ENCODE assay signal across 29 cellular contexts in genomic region chr5:29701600-29701999, GRCh38.
"Had no signal": no experiment of that assay in that cellular context is flagged by ENCODE, and none has a peak within 500 bp of the region (broad histone marks: within the 10 kb centered on the region; RNA-seq: fewer than 3 reads in every experiment).

No MANE protein-coding gene starts in this region.

- H3K27ac ChIP-seq: stomach, suprapubic skin, testis, thoracic aorta, thyroid gland, tibial artery, tibial nerve, transverse colon, upper lobe of left lung, upper lobe of right lung, uterus, vagina had no signal

- H3K9me3 Mint-ChIP-seq: type B pancreatic cell had no signal

- ATAC-seq: stimulated activated effector memory CD8-positive, alpha-beta T cell treated with anti-CD3 and anti-CD28 coated beads, Interleukin-12 subunit alpha, Interleukin-12 subunit beta, amount 100 ng/mL, for 72 hours; stimulated activated memory B cell treated with anti-CD40 and anti-IgM and Interleukin-4, amounts not matched to agents 10 μg/mL and 1 μg/mL and 100 μg/mL, for 72 hours; stimulated activated naive B cell treated with anti-CD40 and anti-IgM and Interleukin-4, amounts not matched to agents 10 μg/mL and 1 μg/mL and 100 μg/mL, for 72 hours; stimulated activated naive CD8-positive, alpha-beta T cell treated with anti-CD3 and anti-CD28 coated beads, Interleukin-15, amount 100 ng/mL, for 72 hours; stimulated activated naive CD8-positive, alpha-beta T cell treated with anti-CD3 and anti-CD28 coated beads, Interleukin-15, Interleukin-2, amounts not matched to agents 100 U/mL and 50 U/mL, for 24 hours; upper lobe of right lung had no signal

- H3K4me3 Mint-ChIP-seq: stimulated activated effector memory CD8-positive, alpha-beta T cell treated with anti-CD3 and anti-CD28 coated beads, Interleukin-12 subunit alpha, Interleukin-12 subunit beta, amount 100 ng/mL, for 72 hours; stimulated activated memory B cell treated with anti-CD40 and anti-IgM and Interleukin-4, amounts not matched to agents 10 μg/mL and 1 μg/mL and 100 μg/mL, for 72 hours; stimulated activated naive B cell treated with anti-CD40 and anti-IgM and Interleukin-4, amounts not matched to agents 10 μg/mL and 1 μg/mL and 100 μg/mL, for 72 hours; stimulated activated naive CD8-positive, alpha-beta T cell treated with anti-CD3 and anti-CD28 coated beads, Interleukin-15, amount 100 ng/mL, for 72 hours; stimulated activated naive CD8-positive, alpha-beta T cell treated with anti-CD3 and anti-CD28 coated beads, Interleukin-15, Interleukin-2, amounts not matched to agents 100 ng/mL and 50 ng/mL, for 24 hours; type B pancreatic cell had no signal

- H3K27me3 Mint-ChIP-seq: stimulated activated memory B cell treated with anti-CD40 and anti-IgM and Interleukin-4, amounts not matched to agents 10 μg/mL and 1 μg/mL and 100 μg/mL, for 72 hours; stimulated activated naive B cell treated with anti-CD40 and anti-IgM and Interleukin-4, amounts not matched to agents 10 μg/mL and 1 μg/mL and 100 μg/mL, for 72 hours; stimulated activated naive CD8-positive, alpha-beta T cell treated with anti-CD3 and anti-CD28 coated beads, Interleukin-15, amount 100 ng/mL, for 72 hours; stimulated activated naive CD8-positive, alpha-beta T cell treated with anti-CD3 and anti-CD28 coated beads, Interleukin-15, Interleukin-2, amounts not matched to agents 100 ng/mL and 50 ng/mL, for 24 hours; type B pancreatic cell had no signal

- H3K9me3 ChIP-seq: suprapubic skin, testis, thoracic aorta, thyroid gland, tibial artery, tibial nerve, transverse colon, upper lobe of left lung, upper lobe of right lung, uterus, vagina had no signal

- H3K36me3 Mint-ChIP-seq: stimulated activated effector memory CD8-positive, alpha-beta T cell treated with anti-CD3 and anti-CD28 coated beads, Interleukin-12 subunit alpha, Interleukin-12 subunit beta, amount 100 ng/mL, for 72 hours; stimulated activated memory B cell treated with anti-CD40 and anti-IgM and Interleukin-4, amounts not matched to agents 10 μg/mL and 1 μg/mL and 100 μg/mL, for 72 hours; stimulated activated naive B cell treated with anti-CD40 and anti-IgM and Interleukin-4, amounts not matched to agents 10 μg/mL and 1 μg/mL and 100 μg/mL, for 72 hours; type B pancreatic cell had no signal

- DNase-seq: stimulated activated CD4-positive, alpha-beta T cell treated with anti-CD3 and anti-CD28 coated beads, Interleukin-2, amount 100 ng/mL, for 48 hours; stimulated activated CD4-positive, alpha-beta T cell treated with anti-CD3 and anti-CD28 coated beads, Interleukin-4, amount 100 ng/mL, for 1 hour; stimulated activated CD4-positive, alpha-beta T cell treated with anti-CD3 and anti-CD28 coated beads, Interleukin-4, amount 100 ng/mL, for 24 hours; stimulated activated CD4-positive, alpha-beta T cell treated with anti-CD3 and anti-CD28 coated beads, Interleukin-4, amount 100 ng/mL, for 4 hours; stimulated activated CD8-positive, alpha-beta memory T cell treated with anti-CD3 and anti-CD28 coated beads, Interleukin-4, amount 100 ng/mL, for 48 hours; stimulated activated naive B cell treated with anti-CD40 and anti-IgM and Interleukin-4, amounts not matched to agents 10 μg/mL and 1 μg/mL and 100 μg/mL, for 72 hours; stimulated activated naive CD4-positive, alpha-beta T cell; stimulated activated naive CD4-positive, alpha-beta T cell treated with Interleukin-2 at 50 U/mL for 16 hours; stimulated activated naive CD8-positive, alpha-beta T cell treated with anti-CD3 and anti-CD28 coated beads, Interleukin-15, amount 100 ng/mL, for 72 hours; stimulated activated naive CD8-positive, alpha-beta T cell treated with anti-CD3 and anti-CD28 coated beads, Interleukin-15, Interleukin-2, amounts not matched to agents 100 U/mL and 50 U/mL, for 24 hours; stomach; substantia nigra; testis; thyroid gland; tibial artery; transverse colon; trophoblast cell; upper lobe of left lung; upper lobe of right lung; uterus had no signal

- H3K4me1 Mint-ChIP-seq: stimulated activated effector memory CD8-positive, alpha-beta T cell treated with anti-CD3 and anti-CD28 coated beads, Interleukin-12 subunit alpha, Interleukin-12 subunit beta, amount 100 ng/mL, for 72 hours; stimulated activated memory B cell treated with anti-CD40 and anti-IgM and Interleukin-4, amounts not matched to agents 10 μg/mL and 1 μg/mL and 100 μg/mL, for 72 hours; stimulated activated naive B cell treated with anti-CD40 and anti-IgM and Interleukin-4, amounts not matched to agents 10 μg/mL and 1 μg/mL and 100 μg/mL, for 72 hours; stimulated activated naive CD8-positive, alpha-beta T cell treated with anti-CD3 and anti-CD28 coated beads, Interleukin-15, amount 100 ng/mL, for 72 hours had no signal

- H3K4me1 ChIP-seq: stomach, suprapubic skin, testis, thyroid gland, tibial artery, tibial nerve, transverse colon, upper lobe of left lung, upper lobe of right lung, uterus, vagina had no signal

- H3K4me3 ChIP-seq: stomach, suprapubic skin, testis, thoracic aorta, thyroid gland, tibial artery, tibial nerve, transverse colon, upper lobe of left lung, upper lobe of right lung, uterus, vagina had no signal

- H3K36me3 ChIP-seq: stomach, suprapubic skin, thoracic aorta, thyroid gland, tibial artery, tibial nerve, transverse colon, upper lobe of left lung, upper lobe of right lung, uterus, vagina had no signal

- H3K27ac Mint-ChIP-seq: stimulated activated effector memory CD8-positive, alpha-beta T cell treated with anti-CD3 and anti-CD28 coated beads, Interleukin-12 subunit alpha, Interleukin-12 subunit beta, amount 100 ng/mL, for 72 hours; stimulated activated memory B cell treated with anti-CD40 and anti-IgM and Interleukin-4, amounts not matched to agents 10 μg/mL and 1 μg/mL and 100 μg/mL, for 72 hours; stimulated activated naive B cell treated with anti-CD40 and anti-IgM and Interleukin-4, amounts not matched to agents 10 μg/mL and 1 μg/mL and 100 μg/mL, for 72 hours; stimulated activated naive CD8-positive, alpha-beta T cell treated with anti-CD3 and anti-CD28 coated beads, Interleukin-15, amount 100 ng/mL, for 72 hours; stimulated activated naive CD8-positive, alpha-beta T cell treated with anti-CD3 and anti-CD28 coated beads, Interleukin-15, Interleukin-2, amounts not matched to agents 100 ng/mL and 50 ng/mL, for 24 hours; type B pancreatic cell had no signal

- H3K27me3 ChIP-seq: stomach, suprapubic skin, testis, thyroid gland, tibial artery, tibial nerve, transverse colon, upper lobe of left lung, upper lobe of right lung, uterus, vagina had no signal

- FAIRE-seq: urothelium cell line had no signal
